20 cellular contexts compared by ENCODE assay signal in genomic region chr3:14962762-14963161, GRCh38. TPM values are rescaled to one million over a fixed set of nuclear protein-coding genes. Genes with fewer than 3 reads are reported as not detected.
DNase-seq lines count a peak whose midpoint lies in the region; ATAC-seq, FAIRE-seq and TF ChIP-seq lines count a peak whose summit lies in the region.
"Had no signal": no experiment of that assay in that cellular context is flagged by ENCODE, and none has a peak within 500 bp of the region (broad histone marks: within the 10 kb centered on the region; RNA-seq: fewer than 3 reads in every experiment).

No MANE protein-coding gene starts in this region.

- ATAC-seq in stimulated activated naive CD8-positive, alpha-beta T cell treated with anti-CD3 and anti-CD28 coated beads, Interleukin-15, amount 100 ng/mL, for 72 hours, result no peak
- ATAC-seq: right cardiac atrium had no signal

- H3K4me3 Mint-ChIP-seq in stimulated activated naive CD8-positive, alpha-beta T cell treated with anti-CD3 and anti-CD28 coated beads, Interleukin-15, amount 100 ng/mL, for 72 hours, result no peak overlapping the region
- H3K4me3 Mint-ChIP-seq: activated CD4-positive, alpha-beta memory T cell treated with anti-CD3 and anti-CD28 coated beads, Interleukin-2, amount 10 ng/mL, durations not matched to agents 7 days and 5 days; activated naive CD4-positive, alpha-beta T cell treated with anti-CD3 and anti-CD28 coated beads for 36 hours; brain; stimulated activated naive CD8-positive, alpha-beta T cell treated with anti-CD3 and anti-CD28 coated beads, Interleukin-15, Interleukin-2, amounts not matched to agents 100 ng/mL and 50 ng/mL, for 24 hours; type B pancreatic cell had no signal

- H3K9me3 Mint-ChIP-seq in stimulated activated naive CD8-positive, alpha-beta T cell treated with anti-CD3 and anti-CD28 coated beads, Interleukin-15, amount 100 ng/mL, for 72 hours, result no peaks in the 10 kb centered on the region
- H3K9me3 Mint-ChIP-seq: stimulated activated naive CD8-positive, alpha-beta T cell treated with anti-CD3 and anti-CD28 coated beads, Interleukin-15, Interleukin-2, amounts not matched to agents 100 ng/mL and 50 ng/mL, for 24 hours had no signal

- H3K27ac ChIP-seq in keratinocyte (ENCODE audit: control insufficient read depth, insufficient read depth, low read length) (no peak overlapping the region), uterus (no peak overlapping the region)
- H3K27ac ChIP-seq: VCaP had no signal

- no peak overlapping the region for H2AFZ ChIP-seq in keratinocyte (ENCODE audit: control insufficient read depth, low read length)

- H3K9me3 ChIP-seq in keratinocyte (ENCODE audit: control insufficient read depth, low read depth, low read length) (no peaks in the 10 kb centered on the region), uterus (no peaks in the 10 kb centered on the region)

- DNase-seq in AG09309 (ENCODE audit: low read depth), result peak; percentile 23
- DNase-seq in HS-5 (ENCODE audit: low read depth), result peak; percentile 55
- peak; percentile 10 for DNase-seq in astrocyte of the hippocampus (ENCODE audit: low read depth, low spot score)
- DNase-seq in keratinocyte (ENCODE audit: low read depth, low spot score), result peak; percentile 32
- DNase-seq in stimulated activated naive CD8-positive, alpha-beta T cell treated with anti-CD3 and anti-CD28 coated beads, Interleukin-15, amount 100 ng/mL, for 72 hours, result no peak
- DNase-seq in SHP77 treated with DMSO at 0.1 percent for 48 hours (lab: John Stamatoyannopoulos, UW), result no peak
- DNase-seq in activated CD4-positive, CD25-positive, alpha-beta regulatory T cell treated with anti-CD3 and anti-CD28 coated beads, Interleukin-2, amount 50 U/mL, for 72 hours, result no peak
- no peak for DNase-seq in uterus
- DNase-seq: activated CD4-positive, alpha-beta memory T cell treated with anti-CD3 and anti-CD28 coated beads, Interleukin-2, amount 10 ng/mL, durations not matched to agents 7 days and 5 days; activated naive CD4-positive, alpha-beta T cell treated with anti-CD3 and anti-CD28 coated beads for 36 hours; activated T-cell treated with anti-CD3 and anti-CD28 coated beads, Interleukin-2, amount 50 U/mL, for 1 hour; NCI-H146; NCI-H2227 treated with DMSO at 0.1 percent for 48 hours; nucleus accumbens; right cardiac atrium; T-helper 1 cell had no signal

- no peak overlapping the region for H3K27ac Mint-ChIP-seq in stimulated activated naive CD8-positive, alpha-beta T cell treated with anti-CD3 and anti-CD28 coated beads, Interleukin-15, amount 100 ng/mL, for 72 hours
- H3K27ac Mint-ChIP-seq: activated CD4-positive, alpha-beta memory T cell treated with anti-CD3 and anti-CD28 coated beads, Interleukin-2, amount 10 ng/mL, durations not matched to agents 7 days and 5 days; activated naive CD4-positive, alpha-beta T cell treated with anti-CD3 and anti-CD28 coated beads for 36 hours; stimulated activated naive CD8-positive, alpha-beta T cell treated with anti-CD3 and anti-CD28 coated beads, Interleukin-15, Interleukin-2, amounts not matched to agents 100 ng/mL and 50 ng/mL, for 24 hours; type B pancreatic cell had no signal

- dilution Hi-C loops in keratinocyte (cut with MboI; ENCODE audit: extremely low pct_ligation_motif_present, low sequenced_read_pairs), result no loop called here

- no peak overlapping the region for H3K9ac ChIP-seq in keratinocyte (ENCODE audit: control insufficient read depth, extremely low read depth, insufficient read depth, low read length)

- TF ChIP-seq CTCF in AG09309 (IDR thresholded peaks at IDR 0.05; ENCODE audit: control insufficient read depth, insufficient read depth, low read depth, low read length, missing control alignments) (no peak), keratinocyte (optimal IDR thresholded peaks at IDR 0.05 in 1 of 3, IDR thresholded peaks at IDR 0.05 in 1 of 3, conservative IDR thresholded peaks at IDR 0.05 in 1 of 3; ENCODE audit: extremely low read depth in 1 of 3, insufficient read depth in 2 of 3, low read length in 3 of 3) (no peak), uterus (IDR thresholded peaks at IDR 0.05) (no peak)

- TF ChIP-seq POLR2A in uterus (IDR thresholded peaks at IDR 0.05), result no peak

- peaks cover 22% of the 10 kb centered on the region for H3K4me1 Mint-ChIP-seq in stimulated activated naive CD8-positive, alpha-beta T cell treated with anti-CD3 and anti-CD28 coated beads, Interleukin-15, amount 100 ng/mL, for 72 hours

- FAIRE-seq in keratinocyte (lab: Jason Lieb, UNC), result peak; percentile 67

- H3K4me1 ChIP-seq in keratinocyte (ENCODE audit: control insufficient read depth, extremely low read depth, insufficient read depth, low read length), result peaks cover 6% of the 10 kb centered on the region
- H3K4me1 ChIP-seq in uterus, result no peaks in the 10 kb centered on the region

- no peaks in the 10 kb centered on the region for H3K27me3 ChIP-seq in keratinocyte (ENCODE audit: control insufficient read depth, extremely low read depth, insufficient read depth, low read length)
- H3K27me3 ChIP-seq in uterus, result no peaks in the 10 kb centered on the region

- intact Hi-C loops in uterus (cut with DNase I; ENCODE audit: low total_unique reads), result no loop called here

- H3K36me3 ChIP-seq in keratinocyte (ENCODE audit: control insufficient read depth in 2 of 2, extremely low read depth in 1 of 2, insufficient read depth in 2 of 2, low read length in 2 of 2), result peaks cover 0 to 4% of the 10 kb centered on the region in 2 experiments
- no peaks in the 10 kb centered on the region for H3K36me3 ChIP-seq in uterus

- no peak overlapping the region for H3K4me3 ChIP-seq in AG09309 (ENCODE audit: control insufficient read depth, low read depth, low read length)
- no peak overlapping the region for H3K4me3 ChIP-seq in keratinocyte (ENCODE audit: control insufficient read depth in 2 of 3, extremely low read depth in 1 of 3, insufficient read depth in 2 of 3, low read depth in 1 of 3, low read length in 3 of 3)
- no peak overlapping the region for H3K4me3 ChIP-seq in uterus

- H3K27me3 Mint-ChIP-seq in stimulated activated naive CD8-positive, alpha-beta T cell treated with anti-CD3 and anti-CD28 coated beads, Interleukin-15, amount 100 ng/mL, for 72 hours, result no peaks in the 10 kb centered on the region
- H3K27me3 Mint-ChIP-seq: activated CD4-positive, alpha-beta memory T cell treated with anti-CD3 and anti-CD28 coated beads, Interleukin-2, amount 10 ng/mL, durations not matched to agents 7 days and 5 days; brain; stimulated activated naive CD8-positive, alpha-beta T cell treated with anti-CD3 and anti-CD28 coated beads, Interleukin-15, Interleukin-2, amounts not matched to agents 100 ng/mL and 50 ng/mL, for 24 hours; type B pancreatic cell had no signal

- H3K9me1 ChIP-seq in keratinocyte (ENCODE audit: control insufficient read depth, extremely low read depth, insufficient read depth, low read length), result no peaks in the 10 kb centered on the region

- H4K20me1 ChIP-seq in keratinocyte (ENCODE audit: control insufficient read depth, extremely low read depth, insufficient read depth, low read length), result no peaks in the 10 kb centered on the region

- no peak overlapping the region for H3K4me2 ChIP-seq in keratinocyte (ENCODE audit: control insufficient read depth, extremely low read depth, insufficient read depth, low read depth, low read length)

- H3K79me2 ChIP-seq in keratinocyte (ENCODE audit: control insufficient read depth, insufficient read depth, low read length), result peaks cover 12% of the 10 kb centered on the region

RNA-seq across cellular contexts. Expression of gene NR2C2, which starts 15.4 kb away (rescaled TPM):
- 7.0 to 12.6 TPM (median 9.4 TPM) in 3 replicates for polyA plus RNA-seq in keratinocyte
- polyA plus RNA-seq in keratinocyte (2011; ENCODE audit: low read depth), result 11.3 TPM
- 5.1 and 7.7 TPM in 2 replicates for polyA plus RNA-seq in keratinocyte (2011; cell fraction: cytosol; rRNA removed)
- polyA plus RNA-seq in keratinocyte (2011; cell fraction: nucleus; rRNA removed), result 32.9 and 34.9 TPM in 2 replicates
- 10.4 and 11.0 TPM in 2 replicates for polyA plus RNA-seq in keratinocyte (2012; ENCODE audit: low replicate concordance)
- 15.0 to 31.6 TPM (median 23.4 TPM) in 3 replicates for polyA minus RNA-seq in keratinocyte
- polyA minus RNA-seq in keratinocyte (2011; cell fraction: cytosol; rRNA and poly(A)+ RNA removed), result 13.8 TPM
- 22.8 and 39.6 TPM in 2 replicates for polyA minus RNA-seq in keratinocyte (2011; cell fraction: nucleus; rRNA and poly(A)+ RNA removed)
- 10 to 100 TPM; 29.7 to 78.3 (median 61.0) TPM for total RNA-seq in uterus

Comparison
In these comparisons a context has a peak if more than half of its experiments do, and no peak if none do; other contexts are left out.
1. DNase-seq: peak in AG09309 (single experiment), HS-5 (single experiment), astrocyte of the hippocampus (single experiment) and keratinocyte (single experiment); none in stimulated activated naive CD8-positive, alpha-beta T cell treated with anti-CD3 and anti-CD28 coated beads, Interleukin-15, amount 100 ng/mL, for 72 hours (0 of 2), SHP77 treated with DMSO at 0.1 percent for 48 hours (single experiment), activated CD4-positive, CD25-positive, alpha-beta regulatory T cell treated with anti-CD3 and anti-CD28 coated beads, Interleukin-2, amount 50 U/mL, for 72 hours (single experiment) and uterus (0 of 2).